In the genomic region with DNA sequence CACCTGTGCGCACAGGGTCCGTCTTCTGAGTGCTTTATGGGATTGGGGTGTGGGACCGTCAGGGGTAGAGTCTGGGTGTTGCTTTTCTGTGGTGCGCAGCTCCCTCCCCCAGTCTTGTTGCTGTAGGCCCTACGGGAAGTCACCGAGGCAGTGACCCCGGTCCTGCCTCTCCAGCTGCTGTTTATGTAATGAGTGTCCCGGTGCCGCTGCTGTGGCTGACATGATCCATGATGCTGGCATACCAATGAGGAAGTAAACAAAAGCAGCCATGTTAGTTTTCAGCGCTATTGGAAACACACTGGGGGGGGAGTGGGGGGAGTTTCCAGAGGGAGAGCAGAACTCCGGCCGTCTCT, we compare ENCODE assay signal across 8 cellular contexts. TPM values are rescaled to one million over a fixed set of nuclear protein-coding genes. Genes with fewer than 3 reads are reported as not detected.
A peak's percentile ranks its signal among the peaks of the same experiment; 100 is the strongest.
DNase-seq lines count a peak whose midpoint lies in the region; ATAC-seq and TF ChIP-seq lines count a peak whose summit lies in the region.

No MANE protein-coding gene starts in this region.

- DNase-seq in activated T-cell treated with anti-CD3 and anti-CD28 coated beads for 1 hour (ENCODE audit: low read depth) (peak; percentile 30), NCI-H748 treated with DMSO at 0.1 percent for 48 hours (lab: John Stamatoyannopoulos, UW) (peak; percentile 6), fibroblast of villous mesenchyme (ENCODE audit: low read depth) (peak; percentile 84), nephron progenitor cell (no peak), GM20000 (ENCODE audit: low spot score) (no peak)
- no peak for DNase-seq in activated T-cell treated with anti-CD3 and anti-CD28 coated beads, Interleukin-2, amount 50 U/mL, for 1 hour
- peak; percentile 27 for DNase-seq in activated T-helper 9 cell treated with anti-CD3 and anti-CD28 coated beads, Interleukin-2, amount 50 U/mL, for 16 hours (ENCODE audit: low read depth)

- H3K27ac Mint-ChIP-seq in nephron progenitor cell = peak overlapping the region; percentile 97

- H3K9me3 Mint-ChIP-seq in nephron progenitor cell = no peaks in the 10 kb centered on the region

- peaks cover 64% of the 10 kb centered on the region for H3K4me1 Mint-ChIP-seq in nephron progenitor cell

- TF ChIP-seq CTCF in fibroblast of villous mesenchyme (IDR thresholded peaks at IDR 0.05; ENCODE audit: insufficient read depth, low read depth, low read length) (no peak), nephron progenitor cell (IDR thresholded peaks at IDR 0.05) (no peak), GM20000 (IDR thresholded peaks at IDR 0.05; ENCODE audit: extremely low read depth, missing control alignments) (no peak)

- H3K36me3 Mint-ChIP-seq in nephron progenitor cell (ENCODE audit: low read depth) = no peaks in the 10 kb centered on the region

- H3K4me3 ChIP-seq in fibroblast of villous mesenchyme (ENCODE audit: low read depth, low read length) = peak overlapping the region; percentile 97

- peak overlapping the region; percentile 94 for H3K4me3 Mint-ChIP-seq in nephron progenitor cell

- H3K27me3 Mint-ChIP-seq in nephron progenitor cell (ENCODE audit: low read depth, poor library complexity) = peaks cover 3% of the 10 kb centered on the region

- ATAC-seq in HG03457 (IDR thresholded peaks at IDR 0.05; ENCODE audit: unreplicated experiment) = no peak

RNA-seq across cellular contexts. Expression of gene TRIM8, which starts 1.1 kb away (rescaled TPM):
- total RNA-seq in fibroblast of villous mesenchyme = 116 and 119 TPM in 2 replicates

Comparison
In these comparisons a context has a peak if more than half of its experiments do, and no peak if none do; other contexts are left out.
1. DNase-seq: peak in activated T-cell treated with anti-CD3 and anti-CD28 coated beads for 1 hour (single experiment), NCI-H748 treated with DMSO at 0.1 percent for 48 hours (single experiment), activated T-helper 9 cell treated with anti-CD3 and anti-CD28 coated beads, Interleukin-2, amount 50 U/mL, for 16 hours (single experiment) and fibroblast of villous mesenchyme (single experiment); none in activated T-cell treated with anti-CD3 and anti-CD28 coated beads, Interleukin-2, amount 50 U/mL, for 1 hour (single experiment), nephron progenitor cell (single experiment) and GM20000 (single experiment).